1 cellular context compared by ENCODE assay signal in genomic region chr6:11277275-11278206, GRCh38.
TF ChIP-seq lines count a peak whose summit lies in the region.

No MANE protein-coding gene starts in this region.

TF ChIP-seq in GM12878, 131 proteins besides CTCF, POLR2A, EP300 and RAD21 (continued from another document):
- TF ChIP-seq CEBPZ (IDR thresholded peaks at IDR 0.05; ENCODE audit: low read depth, low read length) = no peak
- 0 out of 2 replicates have a peak, but pooled peaks have one; percentile 35 for TF ChIP-seq BMI1 (IDR thresholded peaks at IDR 0.05; ENCODE audit: borderline replicate concordance)
